Comparison of ENCODE assay signal across 17 cellular contexts in genomic region chr5:116861662-116862061, GRCh38.
"Had no signal": no experiment of that assay in that cellular context is flagged by ENCODE, and none has a peak within 500 bp of the region (broad histone marks: within the 10 kb centered on the region; RNA-seq: fewer than 3 reads in every experiment).

No MANE protein-coding gene starts in this region.

- H3K27ac ChIP-seq: ascending aorta, breast epithelium, gastrocnemius medialis, heart left ventricle, skin epidermis, suprapubic skin had no signal

- DNase-seq: activated CD4-positive, alpha-beta T cell treated with anti-CD3 and anti-CD28 coated beads for 36 hours; activated CD4-positive, alpha-beta T cell treated with anti-CD3 and anti-CD28 coated beads, Interleukin-2, amount 50 U/mL, for 48 hours; activated gamma-delta T cell; effector CD4-positive, alpha-beta T cell; gastrocnemius medialis; heart left ventricle; kidney; nephron progenitor cell; nucleus accumbens; posterior cingulate gyrus; stimulated activated CD4-positive, alpha-beta T cell treated with anti-CD3 and anti-CD28 coated beads, Interleukin-15, amount 100 ng/mL, for 24 hours; stimulated activated CD4-positive, alpha-beta T cell treated with anti-CD3 and anti-CD28 coated beads, Interleukin-2, amount 100 ng/mL, for 48 hours; stimulated activated naive CD8-positive, alpha-beta T cell treated with anti-CD3 and anti-CD28 coated beads, Interleukin-15, amount 100 ng/mL, for 72 hours had no signal

- H3K4me3 ChIP-seq: ascending aorta, breast epithelium, gastrocnemius medialis, heart left ventricle, skin epidermis, suprapubic skin had no signal
